In the genomic region with DNA sequence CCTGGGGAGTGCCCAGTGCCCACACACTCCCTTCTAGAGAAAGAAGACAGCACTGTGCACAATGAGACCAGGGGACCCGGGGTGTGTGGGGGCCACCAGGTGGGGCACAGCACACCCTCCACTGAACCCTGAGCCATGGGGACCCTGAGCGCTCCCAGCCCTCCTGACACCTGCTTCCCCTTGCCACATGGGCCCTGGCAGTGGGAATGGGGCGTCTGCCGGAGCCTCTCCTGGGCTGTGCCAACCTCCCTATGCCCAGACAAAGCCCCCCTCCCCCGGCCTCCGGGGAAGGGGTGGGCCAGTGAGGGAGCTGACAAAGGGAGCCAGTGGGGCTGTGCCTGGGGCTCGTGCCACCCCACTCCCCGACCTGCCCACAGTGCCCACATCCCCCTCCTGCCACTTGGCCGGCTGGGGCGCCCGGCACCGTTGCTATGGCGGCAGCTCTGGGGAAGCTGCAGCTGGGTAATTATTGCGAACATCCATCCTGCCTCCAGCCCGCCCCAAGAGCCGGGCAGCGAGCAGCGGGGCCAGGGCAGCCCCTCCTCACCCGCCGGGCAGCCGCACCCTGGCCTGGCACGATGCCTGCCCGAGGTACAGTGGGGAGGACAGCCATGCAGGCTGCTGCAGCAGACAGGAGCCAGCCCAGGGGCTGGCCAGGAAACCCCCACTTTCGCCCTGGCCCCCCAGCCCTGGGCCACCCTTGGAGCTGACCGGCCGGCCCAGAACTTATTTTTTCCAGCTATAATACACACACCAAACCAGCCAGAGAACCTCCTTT, we compare ENCODE assay signal across 8 cellular contexts. TPM values are rescaled to one million over a fixed set of nuclear protein-coding genes. Genes with fewer than 3 reads are reported as not detected.
DNase-seq lines count a peak whose midpoint lies in the region; ATAC-seq and TF ChIP-seq lines count a peak whose summit lies in the region.

No MANE protein-coding gene starts in this region.

- no peaks in the 10 kb centered on the region for H3K9me3 ChIP-seq in HUES64 (ENCODE audit: insufficient read depth, low read depth, low read length)
- H3K9me3 ChIP-seq in RWPE2 (ENCODE audit: severe bottlenecking) = no peaks in the 10 kb centered on the region

- no peak for TF ChIP-seq CTCF in RWPE2 (IDR thresholded peaks at IDR 0.05; ENCODE audit: poor library complexity, severe bottlenecking)

- ATAC-seq in GM18498 (IDR thresholded peaks at IDR 0.05; ENCODE audit: unreplicated experiment) (peak; percentile 39), RWPE2 (ENCODE audit: low read depth) (peak; percentile 24), left colon (peak; percentile 71), GM21390 (IDR thresholded peaks at IDR 0.05; ENCODE audit: unreplicated experiment) (no peak), GM19324 (IDR thresholded peaks at IDR 0.05; ENCODE audit: low FRiP score, unreplicated experiment) (no peak), HG03521 (IDR thresholded peaks at IDR 0.05; ENCODE audit: unreplicated experiment) (no peak)

- peak overlapping the region; percentile 49; the same call in 1 of the 2 replicates for H3K27ac ChIP-seq in HUES64 (ENCODE audit: low read depth, low read length)
- no peak overlapping the region for H3K27ac ChIP-seq in RWPE2 (ENCODE audit: poor library complexity, severe bottlenecking)

- intact Hi-C loops in left colon (cut with DNase I, micrococcal nuclease) = no loop called here

- H3K36me3 ChIP-seq in HUES64 (ENCODE audit: insufficient read depth, low read length) (no peaks in the 10 kb centered on the region), RWPE2 (ENCODE audit: low read depth) (no peaks in the 10 kb centered on the region)

- WGBS in HUES64 = 87% methylated on average over 26 of the region's 26 CpGs

- H3K4me1 ChIP-seq in HUES64 (ENCODE audit: insufficient read depth, low read length) (peaks cover 15% of the 10 kb centered on the region), RWPE2 (ENCODE audit: insufficient read depth, poor library complexity, severe bottlenecking) (no peaks in the 10 kb centered on the region)

- DNase-seq in RWPE2 (ENCODE audit: low spot score) = peak; percentile 75
- DNase-seq in left colon = peak in 1 of 2 donors; percentile 32
- DNase-seq in ecto neural progenitor cell (ENCODE audit: low spot score) = no peak

- H3K27me3 ChIP-seq in HUES64 (ENCODE audit: insufficient read depth, low read length) = no peaks in the 10 kb centered on the region
- H3K27me3 ChIP-seq in RWPE2 (ENCODE audit: insufficient read depth, poor library complexity, severe bottlenecking) = no peaks in the 10 kb centered on the region

- H3K9ac ChIP-seq in HUES64 (ENCODE audit: low read depth, low read length) = peak overlapping the region; percentile 32; the same call in 1 of the 2 replicates

- H3K4me3 ChIP-seq in HUES64 (ENCODE audit: low read length) (no peak overlapping the region), RWPE2 (ENCODE audit: severe bottlenecking) (no peak overlapping the region)

RNA-seq across cellular contexts. Expression of a gene that starts 41.9 kb away (rescaled TPM):
- 17.9 TPM for polyA plus RNA-seq in HUES64 (2013, experiment 1 of 2)
- polyA plus RNA-seq in HUES64 (2013, experiment 2 of 2) = 21.6 TPM
- 10 to 100 TPM; 55.2 to 61.0 TPM for total RNA-seq in left colon

RNA-seq across cellular contexts. Expression of a gene that starts 46.7 kb away (rescaled TPM):
- polyA plus RNA-seq in HUES64 (2013, experiment 1 of 2) = not detected
- polyA plus RNA-seq in HUES64 (2013, experiment 2 of 2) = not detected
- total RNA-seq in left colon = not detected

Comparison
In these comparisons a context has a peak if more than half of its experiments do, and no peak if none do; other contexts are left out.
1. ATAC-seq: peak in GM18498 (single experiment), RWPE2 (single experiment) and left colon (single experiment); none in GM21390 (single experiment), GM19324 (single experiment) and HG03521 (single experiment).